Comparison of ENCODE assay signal across 22 cellular contexts in the genomic region with DNA sequence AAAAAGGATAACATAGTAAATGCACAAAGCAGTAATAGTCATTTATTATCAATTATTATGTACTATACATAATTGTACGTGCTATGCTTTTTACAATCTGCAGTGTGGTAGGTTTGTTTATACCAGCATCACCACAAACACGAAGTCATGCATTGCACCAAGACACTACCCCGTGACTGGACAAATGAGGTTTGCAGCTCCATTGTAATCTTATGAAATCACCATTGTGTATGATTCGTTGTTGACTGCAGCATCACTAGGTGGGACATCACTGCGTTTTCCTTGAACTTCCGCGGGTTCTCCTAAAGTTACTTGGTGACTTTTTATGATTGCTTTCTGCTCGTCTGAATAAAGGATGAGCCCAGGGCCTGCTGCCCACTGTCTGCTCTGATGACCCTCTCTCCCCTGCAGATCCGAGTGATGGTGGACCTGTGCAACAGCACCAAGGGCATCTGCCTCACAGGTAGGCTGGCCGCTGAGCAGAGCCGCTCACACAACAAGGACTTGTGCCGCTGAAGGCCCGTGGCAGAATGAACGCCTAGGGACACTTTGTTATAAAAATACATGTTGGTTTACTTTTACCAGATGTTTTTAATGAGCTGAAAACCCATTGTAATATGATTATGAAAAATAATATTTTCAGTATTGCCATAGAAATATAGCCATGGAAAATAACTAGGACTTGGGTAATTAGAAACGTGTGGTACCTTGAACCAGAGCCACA.
DNase-seq lines count a peak whose midpoint lies in the region; ATAC-seq and TF ChIP-seq lines count a peak whose summit lies in the region.
"Had no signal": no experiment of that assay in that cellular context is flagged by ENCODE, and none has a peak within 500 bp of the region (broad histone marks: within the 10 kb centered on the region; RNA-seq: fewer than 3 reads in every experiment).

No MANE protein-coding gene starts in this region.

- no peak overlapping the region for H3K4me3 ChIP-seq in astrocyte of the cerebellum (ENCODE audit: low read depth, low read length)
- peak overlapping the region in 1 of 2 donors; percentile 48 for H3K4me3 ChIP-seq in foreskin fibroblast (ENCODE audit: low read depth in 1 of 2, low read length in 2 of 2)
- H3K4me3 ChIP-seq: body of pancreas, spleen had no signal

- no peaks in the 10 kb centered on the region for H3K9me3 Mint-ChIP-seq in nephron progenitor cell
- H3K9me3 Mint-ChIP-seq: CD4-positive, CD25-positive, alpha-beta regulatory T cell; immature natural killer cell had no signal

- peaks cover 5% of the 10 kb centered on the region for H3K4me1 Mint-ChIP-seq in nephron progenitor cell
- H3K4me1 Mint-ChIP-seq: CD4-positive, CD25-positive, alpha-beta regulatory T cell; immature natural killer cell had no signal

- H3K27ac Mint-ChIP-seq in nephron progenitor cell: no peak overlapping the region
- H3K27ac Mint-ChIP-seq: CD4-positive, CD25-positive, alpha-beta regulatory T cell; immature natural killer cell had no signal

- peaks cover 15% of the 10 kb centered on the region for H3K27me3 Mint-ChIP-seq in nephron progenitor cell (ENCODE audit: low read depth, poor library complexity)

- no peak for ATAC-seq in GM18909 (IDR thresholded peaks at IDR 0.05; ENCODE audit: poor library complexity, unreplicated experiment)
- ATAC-seq: body of pancreas; Panc1; stimulated activated naive CD8-positive, alpha-beta T cell treated with anti-CD3 and anti-CD28 coated beads, Interleukin-15, Interleukin-2, amounts not matched to agents 100 U/mL and 50 U/mL, for 24 hours had no signal

- TF ChIP-seq CTCF in astrocyte of the cerebellum (IDR thresholded peaks at IDR 0.05; ENCODE audit: low read depth, low read length, missing control alignments) (no peak), foreskin fibroblast (IDR thresholded peaks at IDR 0.05; ENCODE audit: low read depth, low read length) (no peak), nephron progenitor cell (IDR thresholded peaks at IDR 0.05) (no peak)

- no peaks in the 10 kb centered on the region for H3K36me3 Mint-ChIP-seq in nephron progenitor cell (ENCODE audit: low read depth)
- H3K36me3 Mint-ChIP-seq: CD4-positive, CD25-positive, alpha-beta regulatory T cell; immature natural killer cell had no signal

- H3K4me3 Mint-ChIP-seq in nephron progenitor cell: no peak overlapping the region
- H3K4me3 Mint-ChIP-seq: CD4-positive, CD25-positive, alpha-beta regulatory T cell; immature natural killer cell had no signal

- DNase-seq in GM04504 (ENCODE audit: low read depth) (peak; percentile 81), astrocyte of the cerebellum (ENCODE audit: low read depth) (peak; percentile 55), foreskin fibroblast (peak; percentile 74 to 89), stromal cell of bone marrow (ENCODE audit: low read depth) (peak; percentile 20), NOMO-1 treated with dmso at 0.1 percent for 144 hours (lab: John Stamatoyannopoulos, UW; ENCODE audit: unreplicated experiment) (no peak), nephron progenitor cell (no peak), SHP77 treated with DMSO at 0.1 percent for 48 hours (lab: John Stamatoyannopoulos, UW) (no peak)
- DNase-seq: activated CD8-positive, alpha-beta memory T cell treated with anti-CD3 and anti-CD28 coated beads for 24 hours; activated effector memory CD4-positive, alpha-beta T cell treated with Interleukin-2 at 50 U/mL for 16 hours; body of pancreas; CD4-positive, CD25-positive, alpha-beta regulatory T cell; DMS79 treated with DMSO at 0.1 percent for 48 hours; effector memory CD4-positive, alpha-beta T cell; immature natural killer cell; Karpas-422; NCI-H1436 treated with DMSO at 0.1 percent for 48 hours; NCI-H526; spleen; stimulated activated naive CD8-positive, alpha-beta T cell treated with anti-CD3 and anti-CD28 coated beads, Interleukin-15, Interleukin-2, amounts not matched to agents 100 U/mL and 50 U/mL, for 24 hours; SW 1271 had no signal

- in situ Hi-C loops in astrocyte of the cerebellum (cut with HindIII; ENCODE audit: low sequenced_read_pairs): no loop called here

Comparison
In these comparisons a context has a peak if more than half of its experiments do, and no peak if none do; other contexts are left out.
1. DNase-seq: peak in GM04504 (single experiment), astrocyte of the cerebellum (single experiment), foreskin fibroblast (2 of 2) and stromal cell of bone marrow (single experiment); none in NOMO-1 treated with dmso at 0.1 percent for 144 hours (single experiment), nephron progenitor cell (single experiment) and SHP77 treated with DMSO at 0.1 percent for 48 hours (single experiment).